8 cellular contexts compared by ENCODE assay signal in the genomic region with DNA sequence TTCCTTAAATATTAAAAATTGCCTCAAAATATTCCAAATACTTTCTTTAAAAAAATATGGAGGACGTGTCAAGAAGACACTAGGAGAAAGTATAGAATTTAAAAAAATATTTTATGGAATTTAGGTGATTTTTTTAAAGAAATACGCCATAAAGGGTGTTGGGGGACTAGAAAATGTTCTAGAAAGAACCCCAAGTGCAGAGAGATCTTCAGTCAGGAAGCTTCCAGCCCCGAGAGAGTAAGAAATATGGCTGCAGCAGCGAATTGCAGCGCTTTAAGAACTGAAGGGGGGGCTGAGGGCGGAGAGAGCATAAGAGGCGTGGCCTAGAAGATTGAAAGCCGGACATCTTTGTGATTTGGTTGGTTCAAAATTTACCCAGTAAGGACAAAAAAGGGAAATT. TPM values are rescaled to one million over a fixed set of nuclear protein-coding genes. Genes with fewer than 3 reads are reported as not detected.
DNase-seq lines count a peak whose midpoint lies in the region; ATAC-seq and TF ChIP-seq lines count a peak whose summit lies in the region.
"Had no signal": no experiment of that assay in that cellular context is flagged by ENCODE, and none has a peak within 500 bp of the region (broad histone marks: within the 10 kb centered on the region; RNA-seq: fewer than 3 reads in every experiment).

A gene (minus strand): TSS at position 248 of the 400 bp plus-strand sequence.

- no peak within 1 kb of the TSS for H3K4me2 ChIP-seq in hepatocyte

- peak in 2 of 4 experiments; percentile 21 to 24 for ATAC-seq in T-cell (replicated peaks in 1 of 4)
- no peak for ATAC-seq in HG03432 (IDR thresholded peaks at IDR 0.05; ENCODE audit: unreplicated experiment)

- H3K79me2 ChIP-seq in hepatocyte = no peaks in the 10 kb centered on the region

- H3K36me3 ChIP-seq in stomach (no peaks in the 10 kb centered on the region), hepatocyte (replicated peaks; ENCODE audit: insufficient read depth, low read depth) (no peaks in the 10 kb centered on the region)

- intact Hi-C loops in stomach (cut with DNase I; ENCODE audit: low total_unique reads) = loop anchor here (10.0 kb wide), 2 partner anchors 492 to 702 kb away; no protein-coding TSS in a partner anchor

- peak within 1 kb of the TSS in 2 of 3 donors; percentile 92 for H3K4me3 Mint-ChIP-seq in T-cell

- no peaks in the 10 kb centered on the region for H3K9me2 ChIP-seq in hepatocyte (replicated peaks; ENCODE audit: insufficient read depth)

- H3K27ac ChIP-seq in stomach = peak within 1 kb of the TSS in 3 of 5 donors; percentile 77 to 89 (median 85)
- no peak within 1 kb of the TSS for H3K27ac ChIP-seq in hepatocyte

- DNase-seq in GM19238 (ENCODE audit: insufficient read length, low spot score) (peak; percentile 18), T-cell (peak in 15 of 34 experiments; percentile 50 to 82 (median 70)), glomerular endothelial cell (ENCODE audit: extremely low read depth, low read depth, low spot score) (peak; percentile 47), stomach (peak; percentile 76), NCI-H1694 treated with DMSO at 0.1 percent for 48 hours (lab: John Stamatoyannopoulos, UW) (no peak), hepatocyte (ENCODE audit: low spot score) (no peak)
- DNase-seq: NCI-H2029 had no signal

- TF ChIP-seq CTCF in stomach (IDR thresholded peaks at IDR 0.05) (no peak), hepatocyte (IDR thresholded peaks at IDR 0.05; ENCODE audit: poor library complexity) (no peak)

- H3K27ac Mint-ChIP-seq in T-cell = peak within 1 kb of the TSS in 1 of 2 donors; percentile 97

- H3K27me3 ChIP-seq in stomach (no peaks in the 10 kb centered on the region), hepatocyte (no peaks in the 10 kb centered on the region)

- no peak within 1 kb of the TSS for H2AFZ ChIP-seq in hepatocyte

- H3K9me3 Mint-ChIP-seq in T-cell = no peaks in the 10 kb centered on the region

- H3K9me3 ChIP-seq in stomach (no peaks in the 10 kb centered on the region), hepatocyte (ENCODE audit: low read depth) (no peaks in the 10 kb centered on the region)

- POLR2A ChIA-PET in T-cell (lab: Charles Lee) = interaction anchor here in 1 of 2 donors (0.5 kb wide), 1 partner anchor 104 kb away, joined by 3 read pairs; no protein-coding TSS in a partner anchor

- H3K4me3 ChIP-seq in stomach (peak within 1 kb of the TSS in 2 of 4 donors; percentile 54), hepatocyte (no peak within 1 kb of the TSS)

- no peaks in the 10 kb centered on the region for H4K20me1 ChIP-seq in hepatocyte (ENCODE audit: insufficient read depth, poor library complexity, severe bottlenecking)

- peaks cover 0 to 28% (median 21%) of the 10 kb centered on the region in 3 donors for H3K4me1 Mint-ChIP-seq in T-cell

- CTCF ChIA-PET in T-cell (lab: Charles Lee) = interaction anchor here in 1 of 2 donors (1.0 kb wide), 1 partner anchor 259 kb away, joined by 3 read pairs; no protein-coding TSS in a partner anchor

- H3K36me3 Mint-ChIP-seq in T-cell = no peaks in the 10 kb centered on the region

- 47 to 94% (median 88%) methylated on average over 8 of the region's 8 CpGs for WGBS in stomach, 5 donors
- 93% methylated on average over 8 of the region's 8 CpGs for WGBS in hepatocyte (ENCODE audit: low lambda C conversion rate, missing lambda C conversion rate)

- no peak for TF ChIP-seq EP300 in stomach (IDR thresholded peaks at IDR 0.05)

- no peak for TF ChIP-seq POLR2A in stomach (IDR thresholded peaks at IDR 0.05)

- no peaks in the 10 kb centered on the region for H3K27me3 Mint-ChIP-seq in T-cell

- H3K4me1 ChIP-seq in stomach = peaks cover 0 to 15% (median 5%) of the 10 kb centered on the region in 4 donors
- H3K4me1 ChIP-seq in hepatocyte (ENCODE audit: insufficient read depth) = no peaks in the 10 kb centered on the region

RNA-seq across cellular contexts. Expression of the gene that starts here (rescaled TPM):
- total RNA-seq in T-cell = 100 to 1,000 TPM in 2 of 5 donors, 1 to 10 TPM in 1, under 1 TPM in 2; 0.58 to 481 (median 1.2) TPM
- total RNA-seq in glomerular endothelial cell = 41.9 and 123 TPM in 2 replicates
- total RNA-seq in stomach = 100 to 1,000 TPM in 3 of 5 donors, 1 to 10 TPM in 2; 5.4 to 614 (median 444) TPM
- polyA plus RNA-seq in stomach = 10 to 100 TPM in 1 of 3 donors, under 1 TPM in 2; 0.19 to 37.7 (median 0.28) TPM
- total RNA-seq in hepatocyte = not detected in 2 replicates
- polyA plus RNA-seq in hepatocyte = 0.01 TPM in 1 of 2 replicates, not detected in the other

Comparison
In these comparisons a context has a peak if more than half of its experiments do, and no peak if none do; other contexts are left out.
1. DNase-seq: peak in GM19238 (single experiment), glomerular endothelial cell (single experiment) and stomach (single experiment); none in NCI-H1694 treated with DMSO at 0.1 percent for 48 hours (single experiment) and hepatocyte (single experiment).